8 cellular contexts compared by ENCODE assay signal in the genomic region with DNA sequence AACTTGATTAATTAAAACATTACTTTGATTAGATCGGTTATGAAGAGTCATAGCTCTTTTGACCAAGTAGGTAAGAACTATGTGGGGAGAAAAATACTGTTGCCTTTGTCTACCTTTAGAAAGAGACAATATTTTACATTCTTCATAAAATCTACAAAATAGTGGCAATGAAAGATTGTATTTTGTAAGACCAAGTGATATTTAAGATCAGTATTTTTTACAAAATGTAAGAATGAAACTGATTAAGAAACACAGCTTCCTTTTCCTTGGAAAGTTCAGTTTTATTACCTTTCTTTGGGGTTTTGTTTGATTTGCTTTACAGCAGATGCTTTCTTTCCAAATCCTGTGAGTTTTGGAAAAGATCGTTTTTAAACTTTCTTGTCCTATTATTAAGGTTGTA.
DNase-seq lines count a peak whose midpoint lies in the region; ATAC-seq and TF ChIP-seq lines count a peak whose summit lies in the region.

No MANE protein-coding gene starts in this region.

- H3K36me3 Mint-ChIP-seq in chondrocyte (ENCODE audit: low read depth) (peaks cover 2% of the 10 kb centered on the region), naive B cell (peaks cover 0 to 7% of the 10 kb centered on the region in 2 donors)

- peaks cover 7 to 13% (median 12%) of the 10 kb centered on the region in 11 experiments; a peak in 20 of 22 replicates for H3K9me3 ChIP-seq in BLaER1 treated with 17β-estradiol and CSF1 and Interleukin-3, amounts not matched to agents 10 nM and 100 nM (replicated peaks in 1 of 11)

- H3K9ac ChIP-seq in BLaER1 treated with 17β-estradiol and CSF1 and Interleukin-3, amounts not matched to agents 10 nM and 100 nM, result peak overlapping the region; percentile 95 to 99 (median 98)

- H3K9me3 Mint-ChIP-seq in chondrocyte (ENCODE audit: low read depth) (peaks cover 6% of the 10 kb centered on the region), naive B cell (peaks cover 0 to 2% (median 0%) of the 10 kb centered on the region in 7 donors)

- peak overlapping the region; percentile 83 to 99 (median 94) for H3K4me3 ChIP-seq in BLaER1 treated with 17β-estradiol and CSF1 and Interleukin-3, amounts not matched to agents 10 nM and 100 nM
- H3K4me3 ChIP-seq in LNCaP clone FGC (ENCODE audit: low read depth, low read length), result peak overlapping the region; percentile 85

- H3K27ac ChIP-seq in BLaER1 treated with 17β-estradiol and CSF1 and Interleukin-3, amounts not matched to agents 10 nM and 100 nM, result peak overlapping the region; percentile 94 to 99 (median 97); a peak in 21 of 22 replicates

- peaks cover 21 to 62% (median 50%) of the 10 kb centered on the region in 11 experiments; a peak in 20 of 22 replicates for H4K20me1 ChIP-seq in BLaER1 treated with 17β-estradiol and CSF1 and Interleukin-3, amounts not matched to agents 10 nM and 100 nM

- DNase-seq in LNCaP clone FGC (ENCODE audit: low read depth), result no peak
- no peak for DNase-seq in chondrocyte (ENCODE audit: low spot score)
- DNase-seq in naive B cell, result no peak
- no peak for DNase-seq in NCI-H69 (lab: John Stamatoyannopoulos, UW)
- no peak for DNase-seq in NCI-H510A treated with DMSO at 0.1 percent for 48 hours (lab: John Stamatoyannopoulos, UW)
- no peak for DNase-seq in T1000 (lab: John Stamatoyannopoulos, UW)

- ATAC-seq in naive B cell (ENCODE audit: low read depth in 2 of 2) (no peak), GM18505 (IDR thresholded peaks at IDR 0.05; ENCODE audit: unreplicated experiment) (no peak)

- H3K27me3 Mint-ChIP-seq in chondrocyte (ENCODE audit: low read depth), result no peaks in the 10 kb centered on the region
- H3K27me3 Mint-ChIP-seq in naive B cell, result no peaks in the 10 kb centered on the region

- peak overlapping the region; percentile 95 for H3K4me3 Mint-ChIP-seq in chondrocyte (ENCODE audit: unreplicated experiment)
- H3K4me3 Mint-ChIP-seq in naive B cell, result peak overlapping the region; percentile 89 to 100 (median 97)

- H3K27me3 ChIP-seq in BLaER1 treated with 17β-estradiol and CSF1 and Interleukin-3, amounts not matched to agents 10 nM and 100 nM, result no peaks in the 10 kb centered on the region

- peaks cover 38% of the 10 kb centered on the region for H3K4me1 Mint-ChIP-seq in chondrocyte (ENCODE audit: low read depth)
- H3K4me1 Mint-ChIP-seq in naive B cell, result peaks cover 32 to 74% (median 59%) of the 10 kb centered on the region in 3 donors

- H3K4me1 ChIP-seq in BLaER1 treated with 17β-estradiol and CSF1 and Interleukin-3, amounts not matched to agents 10 nM and 100 nM, result peaks cover 19 to 46% (median 31%) of the 10 kb centered on the region in 10 experiments

- H3K4me2 ChIP-seq in BLaER1 treated with 17β-estradiol and CSF1 and Interleukin-3, amounts not matched to agents 10 nM and 100 nM, result peak overlapping the region; percentile 60 to 95 (median 82); a peak in 21 of 22 replicates

- H3K27ac Mint-ChIP-seq in chondrocyte (ENCODE audit: unreplicated experiment), result peak overlapping the region; percentile 98
- H3K27ac Mint-ChIP-seq in naive B cell, result peak overlapping the region; percentile 99 to 100 (median 99)

- TF ChIP-seq CTCF in LNCaP clone FGC (IDR thresholded peaks at IDR 0.05; ENCODE audit: control insufficient read depth, extremely low read depth, insufficient read depth) (no peak), chondrocyte (IDR thresholded peaks at IDR 0.05) (no peak)

- no peak for TF ChIP-seq POLR2A in GM18505 (IDR thresholded peaks at IDR 0.05; ENCODE audit: borderline replicate concordance, extremely low read depth, insufficient read depth, insufficient read length)

- peaks cover 12 to 24% (median 20%) of the 10 kb centered on the region in 11 experiments; a peak in 21 of 22 replicates for H3K36me3 ChIP-seq in BLaER1 treated with 17β-estradiol and CSF1 and Interleukin-3, amounts not matched to agents 10 nM and 100 nM
